In the genomic region with DNA sequence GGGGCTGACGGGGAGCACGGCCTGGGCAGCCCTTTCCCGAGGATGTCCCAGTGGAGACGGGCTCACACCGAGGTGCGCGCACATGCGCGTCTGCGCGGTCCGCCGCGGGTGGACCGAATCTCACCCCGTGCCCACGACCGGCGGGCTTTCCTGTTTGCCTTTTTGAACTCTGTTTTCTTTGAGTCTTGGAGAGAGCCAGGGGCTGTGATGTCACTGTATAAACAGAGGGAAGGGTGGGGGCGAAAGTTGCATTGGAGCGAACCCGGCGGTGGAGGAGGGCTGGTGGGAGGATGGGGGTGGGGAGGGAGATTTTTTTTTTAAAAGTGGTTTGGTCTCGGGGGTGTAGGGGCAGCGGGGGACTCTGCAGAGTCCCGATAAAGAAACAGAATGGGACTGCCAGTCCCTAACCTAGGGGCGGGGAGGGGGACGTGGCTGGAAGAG, we compare ENCODE assay signal across 1 cellular context.
TF ChIP-seq lines count a peak whose summit lies in the region.

No MANE protein-coding gene starts in this region.

TF ChIP-seq in K562, 482 proteins besides CTCF, POLR2A, EP300 and RAD21 (continued from another document):
- TF ChIP-seq, protein P1, sequence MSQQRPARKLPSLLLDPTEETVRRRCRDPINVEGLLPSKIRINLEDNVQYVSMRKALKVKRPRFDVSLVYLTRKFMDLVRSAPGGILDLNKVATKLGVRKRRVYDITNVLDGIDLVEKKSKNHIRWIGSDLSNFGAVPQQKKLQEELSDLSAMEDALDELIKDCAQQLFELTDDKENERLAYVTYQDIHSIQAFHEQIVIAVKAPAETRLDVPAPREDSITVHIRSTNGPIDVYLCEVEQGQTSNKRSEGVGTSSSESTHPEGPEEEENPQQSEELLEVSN (IDR thresholded peaks at IDR 0.05; ENCODE audit: borderline replicate concordance in 1 of 2, extremely low read depth in 1 of 2, insufficient read depth in 1 of 2, insufficient read length in 1 of 2, low read depth in 1 of 2, low read length in 1 of 2, poor library complexity in 1 of 2, severe bottlenecking in 1 of 2) = peak in 1 of 2 experiments; percentile 60
- TF ChIP-seq DMBX1 (CRISPR knock-in tag; IDR thresholded peaks at IDR 0.05; ENCODE audit: borderline replicate concordance) = peak; percentile 43; the same call in 1 of the 2 replicates
- TF ChIP-seq, protein P2, sequence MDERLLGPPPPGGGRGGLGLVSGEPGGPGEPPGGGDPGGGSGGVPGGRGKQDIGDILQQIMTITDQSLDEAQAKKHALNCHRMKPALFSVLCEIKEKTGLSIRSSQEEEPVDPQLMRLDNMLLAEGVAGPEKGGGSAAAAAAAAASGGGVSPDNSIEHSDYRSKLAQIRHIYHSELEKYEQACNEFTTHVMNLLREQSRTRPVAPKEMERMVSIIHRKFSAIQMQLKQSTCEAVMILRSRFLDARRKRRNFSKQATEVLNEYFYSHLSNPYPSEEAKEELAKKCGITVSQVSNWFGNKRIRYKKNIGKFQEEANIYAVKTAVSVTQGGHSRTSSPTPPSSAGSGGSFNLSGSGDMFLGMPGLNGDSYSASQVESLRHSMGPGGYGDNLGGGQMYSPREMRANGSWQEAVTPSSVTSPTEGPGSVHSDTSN (CRISPR knock-in tag; IDR thresholded peaks at IDR 0.05; ENCODE audit: low read depth) = no peak
- TF ChIP-seq, protein P2 (tag; conservative IDR thresholded peaks at IDR 0.05; ENCODE audit: low read depth) = no peak
- TF ChIP-seq EZH2 (IDR thresholded peaks at IDR 0.05; ENCODE audit: borderline replicate concordance, low read depth, low read length) = no peak
- peak; percentile 51; the same call in 1 of the 2 replicates for TF ChIP-seq NBN (IDR thresholded peaks at IDR 0.05; ENCODE audit: low read depth)
- no peak for TF ChIP-seq NONO (IDR thresholded peaks at IDR 0.05; ENCODE audit: low read depth in 2 of 2, low read length in 1 of 2)
- no peak for TF ChIP-seq ZNF586 (CRISPR knock-in tag; conservative IDR thresholded peaks at IDR 0.05)
- TF ChIP-seq ZFP1 (CRISPR knock-in tag; IDR thresholded peaks at IDR 0.05) = no peak
- TF ChIP-seq CTBP1 (IDR thresholded peaks at IDR 0.05; ENCODE audit: borderline replicate concordance) = no peak
- TF ChIP-seq, protein P3, sequence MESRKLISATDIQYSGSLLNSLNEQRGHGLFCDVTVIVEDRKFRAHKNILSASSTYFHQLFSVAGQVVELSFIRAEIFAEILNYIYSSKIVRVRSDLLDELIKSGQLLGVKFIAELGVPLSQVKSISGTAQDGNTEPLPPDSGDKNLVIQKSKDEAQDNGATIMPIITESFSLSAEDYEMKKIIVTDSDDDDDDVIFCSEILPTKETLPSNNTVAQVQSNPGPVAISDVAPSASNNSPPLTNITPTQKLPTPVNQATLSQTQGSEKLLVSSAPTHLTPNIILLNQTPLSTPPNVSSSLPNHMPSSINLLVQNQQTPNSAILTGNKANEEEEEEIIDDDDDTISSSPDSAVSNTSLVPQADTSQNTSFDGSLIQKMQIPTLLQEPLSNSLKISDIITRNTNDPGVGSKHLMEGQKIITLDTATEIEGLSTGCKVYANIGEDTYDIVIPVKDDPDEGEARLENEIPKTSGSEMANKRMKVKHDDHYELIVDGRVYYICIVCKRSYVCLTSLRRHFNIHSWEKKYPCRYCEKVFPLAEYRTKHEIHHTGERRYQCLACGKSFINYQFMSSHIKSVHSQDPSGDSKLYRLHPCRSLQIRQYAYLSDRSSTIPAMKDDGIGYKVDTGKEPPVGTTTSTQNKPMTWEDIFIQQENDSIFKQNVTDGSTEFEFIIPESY (CRISPR knock-in tag; IDR thresholded peaks at IDR 0.05) = no peak
- TF ChIP-seq, protein P4, sequence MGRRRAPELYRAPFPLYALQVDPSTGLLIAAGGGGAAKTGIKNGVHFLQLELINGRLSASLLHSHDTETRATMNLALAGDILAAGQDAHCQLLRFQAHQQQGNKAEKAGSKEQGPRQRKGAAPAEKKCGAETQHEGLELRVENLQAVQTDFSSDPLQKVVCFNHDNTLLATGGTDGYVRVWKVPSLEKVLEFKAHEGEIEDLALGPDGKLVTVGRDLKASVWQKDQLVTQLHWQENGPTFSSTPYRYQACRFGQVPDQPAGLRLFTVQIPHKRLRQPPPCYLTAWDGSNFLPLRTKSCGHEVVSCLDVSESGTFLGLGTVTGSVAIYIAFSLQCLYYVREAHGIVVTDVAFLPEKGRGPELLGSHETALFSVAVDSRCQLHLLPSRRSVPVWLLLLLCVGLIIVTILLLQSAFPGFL (CRISPR knock-in tag; IDR thresholded peaks at IDR 0.05) = no peak
- TF ChIP-seq CREM (IDR thresholded peaks at IDR 0.05; ENCODE audit: low read depth) = peak; percentile 78
- TF ChIP-seq HSF4 (CRISPR knock-in tag; IDR thresholded peaks at IDR 0.05; ENCODE audit: borderline replicate concordance) = no peak
- no peak for TF ChIP-seq ZNF589 (CRISPR knock-in tag; IDR thresholded peaks at IDR 0.05; ENCODE audit: low read depth)
- TF ChIP-seq PML (IDR thresholded peaks at IDR 0.05; ENCODE audit: low read length) = no peak
- TF ChIP-seq FOXK2 (conservative IDR thresholded peaks at IDR 0.05 in 1 of 2, IDR thresholded peaks at IDR 0.05 in 1 of 2; ENCODE audit: low read depth in 2 of 2) = 0 out of 4 replicates have a peak, but pooled peaks of 1 of the 2 experiments have one; percentile 22
- TF ChIP-seq, protein P5, sequence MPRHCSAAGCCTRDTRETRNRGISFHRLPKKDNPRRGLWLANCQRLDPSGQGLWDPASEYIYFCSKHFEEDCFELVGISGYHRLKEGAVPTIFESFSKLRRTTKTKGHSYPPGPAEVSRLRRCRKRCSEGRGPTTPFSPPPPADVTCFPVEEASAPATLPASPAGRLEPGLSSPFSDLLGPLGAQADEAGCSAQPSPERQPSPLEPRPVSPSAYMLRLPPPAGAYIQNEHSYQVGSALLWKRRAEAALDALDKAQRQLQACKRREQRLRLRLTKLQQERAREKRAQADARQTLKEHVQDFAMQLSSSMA (CRISPR knock-in tag; IDR thresholded peaks at IDR 0.05) = no peak
- TF ChIP-seq ZC3H4 (CRISPR knock-in tag; IDR thresholded peaks at IDR 0.05; ENCODE audit: borderline replicate concordance) = no peak
- TF ChIP-seq, protein P6, sequence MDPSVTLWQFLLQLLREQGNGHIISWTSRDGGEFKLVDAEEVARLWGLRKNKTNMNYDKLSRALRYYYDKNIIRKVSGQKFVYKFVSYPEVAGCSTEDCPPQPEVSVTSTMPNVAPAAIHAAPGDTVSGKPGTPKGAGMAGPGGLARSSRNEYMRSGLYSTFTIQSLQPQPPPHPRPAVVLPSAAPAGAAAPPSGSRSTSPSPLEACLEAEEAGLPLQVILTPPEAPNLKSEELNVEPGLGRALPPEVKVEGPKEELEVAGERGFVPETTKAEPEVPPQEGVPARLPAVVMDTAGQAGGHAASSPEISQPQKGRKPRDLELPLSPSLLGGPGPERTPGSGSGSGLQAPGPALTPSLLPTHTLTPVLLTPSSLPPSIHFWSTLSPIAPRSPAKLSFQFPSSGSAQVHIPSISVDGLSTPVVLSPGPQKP (CRISPR knock-in tag; IDR thresholded peaks at IDR 0.05) = no peak
- TF ChIP-seq, protein P7, sequence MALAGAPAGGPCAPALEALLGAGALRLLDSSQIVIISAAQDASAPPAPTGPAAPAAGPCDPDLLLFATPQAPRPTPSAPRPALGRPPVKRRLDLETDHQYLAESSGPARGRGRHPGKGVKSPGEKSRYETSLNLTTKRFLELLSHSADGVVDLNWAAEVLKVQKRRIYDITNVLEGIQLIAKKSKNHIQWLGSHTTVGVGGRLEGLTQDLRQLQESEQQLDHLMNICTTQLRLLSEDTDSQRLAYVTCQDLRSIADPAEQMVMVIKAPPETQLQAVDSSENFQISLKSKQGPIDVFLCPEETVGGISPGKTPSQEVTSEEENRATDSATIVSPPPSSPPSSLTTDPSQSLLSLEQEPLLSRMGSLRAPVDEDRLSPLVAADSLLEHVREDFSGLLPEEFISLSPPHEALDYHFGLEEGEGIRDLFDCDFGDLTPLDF (CRISPR knock-in tag; IDR thresholded peaks at IDR 0.05) = no peak
- no peak for TF ChIP-seq CREBBP (IDR thresholded peaks at IDR 0.05; ENCODE audit: low read depth, low read length)
